Comparison of ENCODE assay signal across 10 cellular contexts in the genomic region with DNA sequence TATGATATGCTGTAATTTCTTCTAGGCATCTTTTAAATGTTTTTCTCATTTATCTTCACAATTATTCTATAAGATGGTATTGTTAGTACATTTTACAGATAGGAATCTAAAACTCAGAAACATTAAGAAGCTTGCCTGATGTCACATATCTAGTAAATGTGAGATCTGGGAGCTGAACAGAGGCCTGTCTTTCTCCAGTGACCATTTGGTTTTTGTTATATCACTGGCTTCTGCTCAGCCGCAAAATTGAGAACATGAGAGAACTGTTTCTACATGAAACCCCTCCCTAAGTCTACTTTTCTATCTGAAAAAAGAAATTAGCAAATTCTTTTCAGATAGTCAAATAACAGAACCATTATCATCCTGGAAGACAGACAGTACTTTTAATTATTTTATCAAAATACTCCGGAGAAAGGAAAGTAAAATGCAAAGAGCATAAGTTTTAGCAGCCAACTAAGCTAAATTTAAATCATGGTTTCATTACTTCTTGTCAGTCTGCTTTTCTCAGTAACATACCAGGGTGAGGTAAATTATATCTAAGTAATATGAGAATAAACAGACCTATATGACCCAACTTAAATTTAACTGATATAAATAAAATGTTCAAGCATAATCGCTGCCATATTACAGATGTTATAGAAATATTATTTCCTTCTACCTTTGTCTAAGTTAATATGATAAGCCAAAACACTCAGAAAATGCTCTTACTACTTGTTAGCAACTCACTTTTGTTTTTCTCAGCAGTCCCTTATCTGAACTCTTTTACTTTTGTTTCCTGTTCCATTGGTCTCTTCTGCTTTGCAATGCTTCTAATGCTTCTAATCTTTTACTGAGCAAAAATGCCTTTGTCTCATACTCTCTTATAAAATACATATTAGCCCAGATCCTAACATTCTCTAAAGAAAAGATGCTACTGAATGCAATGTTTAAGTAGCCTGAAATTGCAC.
DNase-seq lines count a peak whose midpoint lies in the region; ATAC-seq and TF ChIP-seq lines count a peak whose summit lies in the region.
"Had no signal": no experiment of that assay in that cellular context is flagged by ENCODE, and none has a peak within 500 bp of the region (broad histone marks: within the 10 kb centered on the region; RNA-seq: fewer than 3 reads in every experiment).

No MANE protein-coding gene starts in this region.

- no peaks in the 10 kb centered on the region for H3K9me3 ChIP-seq in DOHH2 (ENCODE audit: control insufficient read depth, insufficient read depth, low read length)
- no peaks in the 10 kb centered on the region for H3K9me3 ChIP-seq in neutrophil
- no peaks in the 10 kb centered on the region for H3K9me3 ChIP-seq in ovary

- intact Hi-C loops in ovary (cut with DNase I), result no loop called here

- H3K4me2 ChIP-seq in DOHH2 (ENCODE audit: low read length), result peak overlapping the region; percentile 81

- no peaks in the 10 kb centered on the region for H3K27me3 ChIP-seq in DOHH2 (ENCODE audit: control insufficient read depth, low read length)
- no peaks in the 10 kb centered on the region for H3K27me3 ChIP-seq in neutrophil
- no peaks in the 10 kb centered on the region for H3K27me3 ChIP-seq in ovary

- no peaks in the 10 kb centered on the region for H3K36me3 Mint-ChIP-seq in IgD-negative memory B cell

- H3K4me3 Mint-ChIP-seq in IgD-negative memory B cell, result peak overlapping the region; percentile 72 to 81 (median 78)
- H3K4me3 Mint-ChIP-seq: neural crest cell had no signal

- H3K4me1 ChIP-seq in DOHH2 (ENCODE audit: control insufficient read depth, low read length) (peaks cover 100% of the 10 kb centered on the region), neutrophil (ENCODE audit: control insufficient read depth in 1 of 2, insufficient read depth in 1 of 2, low read depth in 1 of 2, low read length in 1 of 2) (peaks cover 92 to 93% of the 10 kb centered on the region in 2 experiments), ovary (ENCODE audit: insufficient read depth) (peaks cover 2% of the 10 kb centered on the region)

- peak overlapping the region; percentile 95 to 97 (median 97) for H3K27ac Mint-ChIP-seq in IgD-negative memory B cell

- no peak for TF ChIP-seq CTCF in DOHH2 (IDR thresholded peaks at IDR 0.05; ENCODE audit: low read depth, low read length, poor library complexity, severe bottlenecking)
- TF ChIP-seq CTCF in choroid plexus epithelial cell (conservative IDR thresholded peaks at IDR 0.05; ENCODE audit: low read depth, low read length), result no peak
- TF ChIP-seq CTCF in neutrophil (IDR thresholded peaks at IDR 0.05), result no peak
- no peak for TF ChIP-seq CTCF in ovary (IDR thresholded peaks at IDR 0.05)

- H3K4me3 ChIP-seq in DOHH2 (ENCODE audit: low read length) (peak overlapping the region; percentile 58), choroid plexus epithelial cell (ENCODE audit: low read depth, low read length) (no peak overlapping the region), neutrophil (ENCODE audit: low read depth in 1 of 2, low read length in 1 of 2) (peak overlapping the region; percentile 33 to 42), ovary (no peak overlapping the region)

- no peaks in the 10 kb centered on the region for H3K9me3 Mint-ChIP-seq in IgD-negative memory B cell
- H3K9me3 Mint-ChIP-seq: neural crest cell had no signal

- WGBS in ovary, 3 donors, result 16 to 21% (median 19%) methylated on average over 3 of the region's 3 CpGs

- peaks cover 36% of the 10 kb centered on the region for H3F3A ChIP-seq in DOHH2 (ENCODE audit: control insufficient read depth, insufficient read depth)

- H3K4me1 Mint-ChIP-seq in IgD-negative memory B cell, result peaks cover 43 to 52% (median 50%) of the 10 kb centered on the region in 3 donors
- H3K4me1 Mint-ChIP-seq: neural crest cell had no signal

- H3K27me3 Mint-ChIP-seq in IgD-negative memory B cell, result no peaks in the 10 kb centered on the region

- no peaks in the 10 kb centered on the region for H4K20me1 ChIP-seq in DOHH2 (ENCODE audit: control insufficient read depth, insufficient read depth, low read depth, low read length)

- H3K27ac ChIP-seq in DOHH2 (ENCODE audit: low read depth, low read length) (peak overlapping the region; percentile 86), neutrophil (peak overlapping the region; percentile 78), ovary (peak overlapping the region in 1 of 2 donors; percentile 67)

- H3K9me2 ChIP-seq in DOHH2 (replicated peaks; ENCODE audit: control insufficient read depth, low read length), result no peaks in the 10 kb centered on the region

- ATAC-seq in GM21447 (IDR thresholded peaks at IDR 0.05; ENCODE audit: unreplicated experiment), result no peak

- no peaks in the 10 kb centered on the region; the same call in 1 of the 2 replicates for H3K79me2 ChIP-seq in DOHH2 (ENCODE audit: control insufficient read depth, low read length)

- DNase-seq in choroid plexus epithelial cell (ENCODE audit: low read depth), result peak; percentile 29
- no peak for DNase-seq in EL
- DNase-seq in SK-N-DZ (ENCODE audit: low spot score), result no peak
- DNase-seq in ovary, result no peak
- DNase-seq: cortex of kidney had no signal

- TF ChIP-seq EP300 in ovary (IDR thresholded peaks at IDR 0.05), result no peak

- no peak for TF ChIP-seq POLR2A in ovary (IDR thresholded peaks at IDR 0.05)

- H3K36me3 ChIP-seq in DOHH2 (ENCODE audit: control insufficient read depth, low read length) (peaks cover 9% of the 10 kb centered on the region; the same call in 1 of the 2 replicates), neutrophil (no peaks in the 10 kb centered on the region), ovary (no peaks in the 10 kb centered on the region)

Comparison
In these comparisons a context has a peak if more than half of its experiments do, and no peak if none do; other contexts are left out.
1. H3K4me3 ChIP-seq: peak in DOHH2 (single experiment) and neutrophil (2 of 2); none in choroid plexus epithelial cell (single experiment) and ovary (single experiment).